In the genomic region with DNA sequence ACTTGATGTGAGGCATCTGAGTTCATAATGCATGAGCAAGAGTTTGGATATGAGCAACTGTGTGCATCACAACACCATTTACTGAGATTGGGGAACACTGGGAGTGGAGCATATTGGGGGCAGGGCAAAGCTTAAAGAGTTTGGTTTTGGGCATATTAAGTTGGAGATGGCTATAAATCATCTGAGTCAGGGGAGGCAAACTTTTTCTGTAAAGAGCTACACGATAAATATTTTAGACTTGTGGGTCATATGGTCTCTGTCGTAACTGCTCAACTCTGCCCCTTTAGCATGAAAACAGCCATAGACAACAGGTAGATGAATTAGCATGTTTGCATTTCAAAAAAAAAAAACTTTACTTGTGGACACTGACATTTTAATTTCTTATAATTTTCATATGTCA, we compare ENCODE assay signal across 12 cellular contexts. TPM values are rescaled to one million over a fixed set of nuclear protein-coding genes. Genes with fewer than 3 reads are reported as not detected.
"Had no signal": no experiment of that assay in that cellular context is flagged by ENCODE, and none has a peak within 500 bp of the region (broad histone marks: within the 10 kb centered on the region; RNA-seq: fewer than 3 reads in every experiment).

No MANE protein-coding gene starts in this region.

- H3K36me3 ChIP-seq: HAP-1 had no signal

- H3K4me3 ChIP-seq: GM23248, GM23338, HAP-1 had no signal

- H3K9me3 ChIP-seq: HAP-1 had no signal

- H3K4me2 ChIP-seq: GM23338 had no signal

- DNase-seq: GM23248, GOT3, H7, H9, HCEC 1CT, HFFc6 had no signal

- H3K27ac ChIP-seq: GM23248 had no signal

- H2AFZ ChIP-seq: GM23248 had no signal

- ATAC-seq: GM23338, HCT116 had no signal

- H3K4me1 ChIP-seq: HAP-1 had no signal

- H3K9ac ChIP-seq: GM23248 had no signal

- FAIRE-seq: H1, H54 had no signal

RNA-seq across cellular contexts. Expression of a gene that starts 20.0 kb away (rescaled TPM):
- total RNA-seq: GM23248, H4, H7, H9, HFFc6 had no signal
- polyA plus RNA-seq: GM23248 had no signal
